20 cellular contexts compared by ENCODE assay signal in genomic region chr3:39848365-39848764, GRCh38. TPM values are rescaled to one million over a fixed set of nuclear protein-coding genes. Genes with fewer than 3 reads are reported as not detected.
"Had no signal": no experiment of that assay in that cellular context is flagged by ENCODE, and none has a peak within 500 bp of the region (broad histone marks: within the 10 kb centered on the region; RNA-seq: fewer than 3 reads in every experiment).

No MANE protein-coding gene starts in this region.

- FAIRE-seq: endometrium, small intestine had no signal

- DNase-seq: cortex of kidney; effector memory CD4-positive, alpha-beta T cell; gastrocnemius medialis; heart right ventricle; hypothalamus; islet precursor cell; mammary epithelial cell; naive thymus-derived CD8-positive, alpha-beta T cell; sigmoid colon; small intestine; stimulated activated CD4-positive, alpha-beta T cell treated with anti-CD3 and anti-CD28 coated beads, Interleukin-12 subunit alpha, Interleukin-12 subunit beta, amount 100 ng/mL, for 4 hours; stimulated activated naive CD4-positive, alpha-beta T cell; stomach; substantia nigra; transverse colon had no signal

- H3K4me3 ChIP-seq: esophagus muscularis mucosa, gastrocnemius medialis, heart right ventricle, right atrium auricular region, sigmoid colon, stomach, thoracic aorta, transverse colon had no signal

RNA-seq across cellular contexts. Expression of gene MYRIP, which starts 39.0 kb away (rescaled TPM):
- total RNA-seq: mononuclear cell; naive thymus-derived CD8-positive, alpha-beta T cell had no signal
